Comparison of ENCODE assay signal across 13 cellular contexts in genomic region chr19:17677002-17677401, GRCh38. TPM values are rescaled to one million over a fixed set of nuclear protein-coding genes. Genes with fewer than 3 reads are reported as not detected.
A peak's percentile ranks its signal among the peaks of the same experiment; 100 is the strongest.
DNase-seq lines count a peak whose midpoint lies in the region; ATAC-seq and TF ChIP-seq lines count a peak whose summit lies in the region.
"Had no signal": no experiment of that assay in that cellular context is flagged by ENCODE, and none has a peak within 500 bp of the region (broad histone marks: within the 10 kb centered on the region; RNA-seq: fewer than 3 reads in every experiment).

No MANE protein-coding gene starts in this region.

- H3K4me3 ChIP-seq in OCI-LY3 (ENCODE audit: low read length), result no peak overlapping the region
- H3K4me3 ChIP-seq in epithelial cell of proximal tubule (ENCODE audit: low read depth, low read length), result no peak overlapping the region
- H3K4me3 ChIP-seq in BE2C (ENCODE audit: low read depth, low read length), result no peak overlapping the region
- H3K4me3 ChIP-seq: skin epidermis, tibial artery had no signal

- H3K36me3 ChIP-seq in OCI-LY3 (replicated peaks; ENCODE audit: low read depth, low read length) (no peaks in the 10 kb centered on the region), BE2C (peaks cover 19% of the 10 kb centered on the region)
- H3K36me3 ChIP-seq: neutrophil, tibial artery had no signal

- no peak for ATAC-seq in HG03095 (IDR thresholded peaks at IDR 0.05; ENCODE audit: unreplicated experiment)

- no peaks in the 10 kb centered on the region for H4K20me1 ChIP-seq in OCI-LY3 (ENCODE audit: insufficient read depth, low read length)

- in situ Hi-C loops in GM13976 (cut with MboI; ENCODE audit: low sequenced_read_pairs, unreplicated experiment), result no loop called here

- H3K27me3 ChIP-seq in OCI-LY3 (ENCODE audit: low read depth, low read length) (peaks cover 17% of the 10 kb centered on the region), BE2C (no peaks in the 10 kb centered on the region)

- H3K4me2 ChIP-seq in OCI-LY3 (ENCODE audit: low read length), result no peak overlapping the region

- no peaks in the 10 kb centered on the region for H3K4me1 ChIP-seq in OCI-LY3 (ENCODE audit: low read length)
- no peaks in the 10 kb centered on the region for H3K4me1 ChIP-seq in BE2C

- H3K79me2 ChIP-seq in OCI-LY3 (ENCODE audit: low read length), result no peaks in the 10 kb centered on the region

- no peak overlapping the region for H3K27ac ChIP-seq in OCI-LY3 (ENCODE audit: low read length)
- H3K27ac ChIP-seq: neutrophil, skin epidermis, tibial artery had no signal

- no peak overlapping the region for H2AFZ ChIP-seq in OCI-LY3 (ENCODE audit: low read depth, low read length)

- H3K9ac ChIP-seq in OCI-LY3 (ENCODE audit: low read length), result no peak overlapping the region

- DNase-seq in NCI-H2196 treated with DMSO at 0.1 percent for 48 hours (lab: John Stamatoyannopoulos, UW; ENCODE audit: unreplicated experiment) (peak; percentile 12), NCI-H2196 (lab: John Stamatoyannopoulos, UW; ENCODE audit: unreplicated experiment) (no peak), GM13976 (ENCODE audit: low spot score) (peak; percentile 47), epithelial cell of proximal tubule (ENCODE audit: low read depth) (no peak), BE2C (no peak), foreskin melanocyte (no peak)
- DNase-seq: NCI-H446 treated with DMSO at 0.1 percent for 48 hours, tibial artery had no signal

- TF ChIP-seq CTCF in GM13976 (IDR thresholded peaks at IDR 0.05; ENCODE audit: borderline replicate concordance, control extremely low read depth, extremely low read depth, insufficient read depth, missing control alignments), result no peak
- TF ChIP-seq CTCF in OCI-LY3 (IDR thresholded peaks at IDR 0.05; ENCODE audit: low read depth, low read length), result peak; percentile 42
- TF ChIP-seq CTCF in epithelial cell of proximal tubule (conservative IDR thresholded peaks at IDR 0.05; ENCODE audit: low read depth, low read length), result peak; percentile 54
- TF ChIP-seq CTCF in BE2C (IDR thresholded peaks at IDR 0.05; ENCODE audit: low read depth, low read length), result no peak; the same call in 1 of the 2 replicates

- H3K9me3 ChIP-seq in OCI-LY3 (ENCODE audit: insufficient read depth, low read length) (no peaks in the 10 kb centered on the region), BE2C (no peaks in the 10 kb centered on the region)
- H3K9me3 ChIP-seq: neutrophil, tibial artery had no signal

RNA-seq across cellular contexts. Expression of gene UNC13A, which starts 11.2 kb away (rescaled TPM):
- total RNA-seq in epithelial cell of proximal tubule, result 0.06 TPM in 1 of 2 replicates, not detected in the other
- polyA plus RNA-seq in BE2C (2012; ENCODE audit: insufficient read depth, insufficient read length, low read depth), result 47.3 TPM
- total RNA-seq: lower leg skin had no signal

RNA-seq across cellular contexts. Expression of gene MAP1S, which starts 42.3 kb away (rescaled TPM):
- total RNA-seq in epithelial cell of proximal tubule, result 48.8 and 50.6 TPM in 2 replicates
- polyA plus RNA-seq in BE2C (2012; ENCODE audit: insufficient read depth, insufficient read length, low read depth), result 288 TPM

Comparison
In these comparisons a context has a peak if more than half of its experiments do, and no peak if none do; other contexts are left out.
1. DNase-seq: peak in NCI-H2196 treated with DMSO at 0.1 percent for 48 hours (single experiment) and GM13976 (single experiment); none in NCI-H2196 (single experiment), epithelial cell of proximal tubule (single experiment), BE2C (single experiment) and foreskin melanocyte (single experiment).
2. CTCF ChIP-seq: peak in OCI-LY3 (single experiment) and epithelial cell of proximal tubule (single experiment); none in GM13976 (single experiment) and BE2C (single experiment).